9 cellular contexts compared by ENCODE assay signal in the genomic region with DNA sequence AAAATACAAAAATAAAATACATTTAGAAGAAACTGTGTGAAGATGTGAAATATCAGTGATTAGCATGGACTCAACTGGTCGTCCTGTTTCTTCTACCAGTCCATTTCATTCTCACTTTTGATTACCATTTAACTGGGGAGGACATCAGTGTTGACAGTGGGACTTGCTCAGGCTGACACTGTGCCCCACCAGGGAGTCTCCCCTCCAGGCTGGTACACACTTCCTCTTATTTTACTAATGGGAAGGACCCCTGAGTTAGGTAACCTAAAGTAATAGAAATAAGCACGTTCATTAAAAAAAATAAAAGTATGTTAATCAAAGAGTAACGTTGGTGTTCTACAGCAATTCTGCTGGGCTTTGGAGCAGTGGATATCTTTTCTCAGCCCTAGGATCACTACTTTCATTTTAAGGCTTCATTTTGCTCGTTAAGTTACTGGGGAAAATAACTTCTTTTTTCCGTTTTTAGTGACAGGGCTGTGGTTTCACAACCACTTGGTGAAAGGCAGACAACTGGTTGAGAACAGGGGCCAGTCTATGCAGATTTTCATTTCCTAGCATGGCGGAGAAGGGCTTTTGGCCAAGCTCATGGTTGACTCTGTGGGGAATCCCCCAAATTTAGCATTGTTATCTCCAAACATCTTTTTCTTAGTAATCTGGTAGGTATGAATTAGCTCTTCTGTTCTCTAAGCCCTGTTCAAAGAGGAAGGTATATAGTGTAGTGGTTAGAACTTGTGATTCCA. TPM values are rescaled to one million over a fixed set of nuclear protein-coding genes. Genes with fewer than 3 reads are reported as not detected.
DNase-seq lines count a peak whose midpoint lies in the region; ATAC-seq and TF ChIP-seq lines count a peak whose summit lies in the region.
"Had no signal": no experiment of that assay in that cellular context is flagged by ENCODE, and none has a peak within 500 bp of the region (broad histone marks: within the 10 kb centered on the region; RNA-seq: fewer than 3 reads in every experiment).

No MANE protein-coding gene starts in this region.

- H3K36me3 Mint-ChIP-seq in natural killer cell treated with Interleukin-12 subunit alpha and Interleukin-12 subunit beta and Interleukin-15 and Interleukin-18, amount 100 ng/mL, for 72 hours: peaks cover 1% of the 10 kb centered on the region

- no TSS peak for BruUV-seq in PC-3 (replicated peaks; lab: Mats Ljungman, UMichigan)

- peak overlapping the region in 5 of 10 experiments; percentile 26 to 82 (median 74); a peak in 10 of 20 replicates for H3K4me3 ChIP-seq in BLaER1 treated with 17β-estradiol and CSF1 and Interleukin-3, amounts not matched to agents 10 nM and 100 nM
- H3K4me3 ChIP-seq in PC-3 (ENCODE audit: low read length): no peak overlapping the region

- peak overlapping the region; percentile 99 for H3K4me3 Mint-ChIP-seq in natural killer cell treated with Interleukin-12 subunit alpha and Interleukin-12 subunit beta and Interleukin-15 and Interleukin-18, amount 100 ng/mL, for 72 hours

- H3K9me3 ChIP-seq in BLaER1 treated with 17β-estradiol and CSF1 and Interleukin-3, amounts not matched to agents 10 nM and 100 nM (replicated peaks in 1 of 11): no peaks in the 10 kb centered on the region
- no peaks in the 10 kb centered on the region for H3K9me3 ChIP-seq in PC-3 (ENCODE audit: low read length)

- H3K9me3 Mint-ChIP-seq in natural killer cell treated with Interleukin-12 subunit alpha and Interleukin-12 subunit beta and Interleukin-15 and Interleukin-18, amount 100 ng/mL, for 72 hours: no peaks in the 10 kb centered on the region

- DNase-seq in KG1 (lab: John Stamatoyannopoulos, UW) (peak; percentile 87), PC-3 (no peak), middle frontal gyrus (ENCODE audit: extremely low spot score, low spot score) (no peak), NCI-H2029 (lab: John Stamatoyannopoulos, UW) (no peak)
- DNase-seq in activated CD8-positive, alpha-beta memory T cell treated with anti-CD3 and anti-CD28 coated beads, Interleukin-2, amount 50 U/mL, for 1 hour (ENCODE audit: extremely low read depth): peak; percentile 25
- peak; percentile 85 for DNase-seq in natural killer cell treated with Interleukin-12 subunit alpha and Interleukin-12 subunit beta and Interleukin-15 and Interleukin-18, amount 100 ng/mL, for 72 hours (ENCODE audit: low spot score)

- H4K20me1 ChIP-seq in BLaER1 treated with 17β-estradiol and CSF1 and Interleukin-3, amounts not matched to agents 10 nM and 100 nM: no peaks in the 10 kb centered on the region
- no peaks in the 10 kb centered on the region for H4K20me1 ChIP-seq in PC-3 (ENCODE audit: low read length)

- peak overlapping the region in 9 of 11 experiments; percentile 6 to 71 (median 53); a peak in 15 of 22 replicates for H3K27ac ChIP-seq in BLaER1 treated with 17β-estradiol and CSF1 and Interleukin-3, amounts not matched to agents 10 nM and 100 nM
- H3K27ac ChIP-seq in PC-3 (ENCODE audit: low read length): no peak overlapping the region
- H3K27ac ChIP-seq: C4-2B had no signal

- intact Hi-C loops in PC-3 (cut with micrococcal nuclease): loop anchor here (5.0 kb wide), 1 partner anchor 91 kb away; a partner anchor contains a TSS

- peaks cover 0 to 15% (median 10%) of the 10 kb centered on the region in 11 experiments; a peak in 7 of 22 replicates for H3K27me3 ChIP-seq in BLaER1 treated with 17β-estradiol and CSF1 and Interleukin-3, amounts not matched to agents 10 nM and 100 nM
- no peaks in the 10 kb centered on the region for H3K27me3 ChIP-seq in PC-3 (ENCODE audit: low read length)

- CTCF ChIA-PET in PC-3 (lab: Charles Lee): no interaction called here

- ATAC-seq in GM21381 (IDR thresholded peaks at IDR 0.05; ENCODE audit: unreplicated experiment): peak; percentile 56
- ATAC-seq in natural killer cell treated with Interleukin-12 subunit alpha and Interleukin-12 subunit beta and Interleukin-15 and Interleukin-18, amount 100 ng/mL, for 72 hours: peak; percentile 91 to 93
- ATAC-seq in PC-3: no peak

- H2AFZ ChIP-seq in PC-3 (ENCODE audit: low read length): no peak overlapping the region

- no peaks in the 10 kb centered on the region for H3K9me2 ChIP-seq in PC-3 (replicated peaks; ENCODE audit: low read length)

- peaks cover 32 to 43% (median 39%) of the 10 kb centered on the region in 10 experiments for H3K4me1 ChIP-seq in BLaER1 treated with 17β-estradiol and CSF1 and Interleukin-3, amounts not matched to agents 10 nM and 100 nM
- H3K4me1 ChIP-seq in PC-3 (ENCODE audit: insufficient read depth, low read length): peaks cover 6% of the 10 kb centered on the region; the same call in 1 of the 2 replicates

- peak overlapping the region; percentile 87 to 99 (median 98) for H3K4me2 ChIP-seq in BLaER1 treated with 17β-estradiol and CSF1 and Interleukin-3, amounts not matched to agents 10 nM and 100 nM
- H3K4me2 ChIP-seq in PC-3 (ENCODE audit: low read length): no peak overlapping the region

- H3K9ac ChIP-seq in BLaER1 treated with 17β-estradiol and CSF1 and Interleukin-3, amounts not matched to agents 10 nM and 100 nM: peak overlapping the region in 7 of 11 experiments; percentile 24 to 82 (median 49); a peak in 8 of 22 replicates
- no peak overlapping the region for H3K9ac ChIP-seq in PC-3 (ENCODE audit: low read length)

- no peaks in the 10 kb centered on the region for H3K36me3 ChIP-seq in BLaER1 treated with 17β-estradiol and CSF1 and Interleukin-3, amounts not matched to agents 10 nM and 100 nM
- H3K36me3 ChIP-seq in PC-3 (ENCODE audit: low read depth, low read length): no peaks in the 10 kb centered on the region

- no peaks in the 10 kb centered on the region for H3K27me3 Mint-ChIP-seq in natural killer cell treated with Interleukin-12 subunit alpha and Interleukin-12 subunit beta and Interleukin-15 and Interleukin-18, amount 100 ng/mL, for 72 hours

- peak overlapping the region; percentile 89 to 94 for H3K27ac Mint-ChIP-seq in natural killer cell treated with Interleukin-12 subunit alpha and Interleukin-12 subunit beta and Interleukin-15 and Interleukin-18, amount 100 ng/mL, for 72 hours

- H3F3A ChIP-seq in PC-3 (ENCODE audit: low read length, unreplicated experiment): no peaks in the 10 kb centered on the region

- no peak for TF ChIP-seq CTCF in PC-3 (conservative IDR thresholded peaks at IDR 0.05; ENCODE audit: low read depth, low read length)

- H3K4me1 Mint-ChIP-seq in natural killer cell treated with Interleukin-12 subunit alpha and Interleukin-12 subunit beta and Interleukin-15 and Interleukin-18, amount 100 ng/mL, for 72 hours (ENCODE audit: low read depth in 2 of 2): peaks cover 43 to 48% of the 10 kb centered on the region in 2 donors

- 0 out of 2 replicates have a peak, but pooled peaks cover 3% of the 10 kb centered on the region for H3K79me2 ChIP-seq in PC-3 (ENCODE audit: low read length)

- POLR2A ChIA-PET in PC-3 (lab: Charles Lee; ENCODE audit: unreplicated experiment): no interaction called here

RNA-seq across cellular contexts. Expression of a gene that starts 2.1 kb away (rescaled TPM):
- total RNA-seq in natural killer cell treated with Interleukin-12 subunit alpha and Interleukin-12 subunit beta and Interleukin-15 and Interleukin-18, amount 100 ng/mL, for 72 hours: 10 to 100 TPM; 47.2 to 81.7 TPM
- total RNA-seq in PC-3 (2014; rRNA removed): 6.2 and 7.9 TPM in 2 replicates

Comparison
In these comparisons a context has a peak if more than half of its experiments do, and no peak if none do; other contexts are left out.
1. DNase-seq: peak in KG1 (single experiment), activated CD8-positive, alpha-beta memory T cell treated with anti-CD3 and anti-CD28 coated beads, Interleukin-2, amount 50 U/mL, for 1 hour (single experiment) and natural killer cell treated with Interleukin-12 subunit alpha and Interleukin-12 subunit beta and Interleukin-15 and Interleukin-18, amount 100 ng/mL, for 72 hours (single experiment); none in PC-3 (single experiment), middle frontal gyrus (single experiment) and NCI-H2029 (single experiment).